In genomic region chr10:14688606-14689005, GRCh38 we compare ENCODE assay signal across 15 cellular contexts.
DNase-seq lines count a peak whose midpoint lies in the region; ATAC-seq and TF ChIP-seq lines count a peak whose summit lies in the region.
"Had no signal": no experiment of that assay in that cellular context is flagged by ENCODE, and none has a peak within 500 bp of the region (broad histone marks: within the 10 kb centered on the region; RNA-seq: fewer than 3 reads in every experiment).

No MANE protein-coding gene starts in this region.

- H3K9me3 ChIP-seq in fibroblast of lung (ENCODE audit: control insufficient read depth, insufficient read depth, low read depth, low read length): no peaks in the 10 kb centered on the region

- H3K27me3 ChIP-seq in fibroblast of lung (ENCODE audit: control insufficient read depth, insufficient read depth, low read length): no peaks in the 10 kb centered on the region

- H3K4me1 ChIP-seq in fibroblast of lung (ENCODE audit: control insufficient read depth, extremely low read depth, insufficient read depth, low read length): peaks cover 4% of the 10 kb centered on the region

- no peak overlapping the region for H3K4me3 ChIP-seq in fibroblast of lung (replicated peaks in 1 of 4; ENCODE audit: control extremely low read depth in 1 of 4, insufficient read depth in 1 of 4, low read depth in 3 of 4, low read length in 4 of 4)

- no peak overlapping the region for H3K27ac ChIP-seq in fibroblast of lung (ENCODE audit: insufficient read depth, low read length)
- H3K27ac ChIP-seq: 22Rv1, WERI-Rb-1 had no signal

- no peak overlapping the region for H2AFZ ChIP-seq in fibroblast of lung (ENCODE audit: low read length)

- no peaks in the 10 kb centered on the region for H3K36me3 ChIP-seq in fibroblast of lung (ENCODE audit: control insufficient read depth, insufficient read depth, low read length)
- H3K36me3 ChIP-seq: WERI-Rb-1 had no signal

- no peak for ATAC-seq in GM18511 (IDR thresholded peaks at IDR 0.05; ENCODE audit: unreplicated experiment)
- ATAC-seq in HG03439 (IDR thresholded peaks at IDR 0.05; ENCODE audit: unreplicated experiment): no peak
- ATAC-seq: activated CD8-positive, alpha-beta memory T cell treated with anti-CD3 and anti-CD28 coated beads, Interleukin-2, amount 10 ng/mL, durations not matched to agents 7 days and 5 days had no signal

- TF ChIP-seq CTCF in fibroblast of lung (conservative IDR thresholded peaks at IDR 0.05 in 1 of 2, IDR thresholded peaks at IDR 0.05 in 1 of 2; ENCODE audit: low read depth in 1 of 2, low read length in 2 of 2): no peak

- H3K9ac ChIP-seq in fibroblast of lung (ENCODE audit: insufficient read depth, low read length): no peak overlapping the region

- no peaks in the 10 kb centered on the region for H3K79me2 ChIP-seq in fibroblast of lung (ENCODE audit: control insufficient read depth, insufficient read depth, low read length)

- no peaks in the 10 kb centered on the region for H4K20me1 ChIP-seq in fibroblast of lung (ENCODE audit: control insufficient read depth, extremely low read depth, insufficient read depth, low read length)

- H3K4me2 ChIP-seq in fibroblast of lung (ENCODE audit: extremely low read depth, insufficient read depth, low read length): peak overlapping the region; percentile 9

- DNase-seq in DMS53 treated with DMSO at 0.1 percent for 48 hours (lab: John Stamatoyannopoulos, UW; ENCODE audit: unreplicated experiment) (peak; percentile 73), DMS53 (lab: John Stamatoyannopoulos, UW) (no peak), NCI-H2029 (lab: John Stamatoyannopoulos, UW) (peak; percentile 1), fibroblast of lung (ENCODE audit: low read depth in 2 of 2) (peak; percentile 73 to 85), smooth muscle cell of the brain vasculature (ENCODE audit: low read depth, low spot score) (peak; percentile 63), DMS 273 (lab: John Stamatoyannopoulos, UW; ENCODE audit: unreplicated experiment) (no peak)
- DNase-seq: activated CD8-positive, alpha-beta memory T cell treated with anti-CD3 and anti-CD28 coated beads, Interleukin-2, amount 10 ng/mL, durations not matched to agents 7 days and 5 days; activated naive CD4-positive, alpha-beta T cell treated with anti-CD3 and anti-CD28 coated beads for 36 hours; DMS 273 treated with DMSO at 0.1 percent for 48 hours; erythroblast; OCI-M1; WERI-Rb-1 had no signal

Comparison
In these comparisons a context has a peak if more than half of its experiments do, and no peak if none do; other contexts are left out.
1. DNase-seq: peak in DMS53 treated with DMSO at 0.1 percent for 48 hours (single experiment), NCI-H2029 (single experiment), fibroblast of lung (2 of 2) and smooth muscle cell of the brain vasculature (single experiment); none in DMS53 (single experiment) and DMS 273 (single experiment).